Comparison of ENCODE assay signal across 14 cellular contexts in the genomic region with DNA sequence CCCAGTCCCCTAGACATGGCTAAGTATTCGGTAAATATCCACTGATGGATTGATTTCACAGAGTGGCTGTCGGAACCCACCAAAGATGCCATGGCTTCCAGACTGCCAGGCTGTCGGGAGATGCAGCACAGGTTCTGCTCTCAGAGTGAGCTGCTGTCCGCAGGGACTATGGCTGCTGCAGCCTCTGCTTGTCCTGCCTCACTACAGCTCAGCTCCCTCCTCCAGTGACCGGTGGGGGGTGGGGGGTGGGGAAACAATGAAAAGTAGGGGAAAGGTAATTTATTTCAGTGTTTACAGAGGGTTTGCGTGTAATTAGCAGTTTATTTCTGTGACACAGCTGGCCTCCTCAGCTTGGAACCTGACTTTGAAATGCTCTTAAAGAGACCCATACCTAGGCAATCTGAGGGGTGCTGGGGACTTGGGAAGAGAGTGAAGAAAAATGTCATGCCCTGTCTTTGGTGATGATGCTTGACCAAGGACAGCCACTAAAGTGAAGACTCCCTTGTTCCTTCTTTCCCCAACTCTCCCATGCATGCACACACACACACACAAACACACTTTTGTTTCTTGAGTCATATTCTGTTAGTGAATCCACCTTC.
"Had no signal": no experiment of that assay in that cellular context is flagged by ENCODE, and none has a peak within 500 bp of the region (broad histone marks: within the 10 kb centered on the region; RNA-seq: fewer than 3 reads in every experiment).

No MANE protein-coding gene starts in this region.

- DNase-seq: activated B cell treated with CpG ODN at 0.5 μM for 24 hours; activated CD4-positive, alpha-beta memory T cell treated with anti-CD3 and anti-CD28 coated beads, Interleukin-2, amount 10 ng/mL, durations not matched to agents 7 days and 5 days; activated CD4-positive, alpha-beta T cell treated with anti-CD3 and anti-CD28 coated beads for 4 hours; activated CD8-positive, alpha-beta memory T cell treated with anti-CD3 and anti-CD28 coated beads, Interleukin-2, amount 10 ng/mL, durations not matched to agents 7 days and 5 days; cerebellar nuclear complex; cortex of kidney; gastrocnemius medialis; immature natural killer cell; natural killer cell; nucleus accumbens; sigmoid colon; stimulated activated CD4-positive, alpha-beta T cell treated with anti-CD3 and anti-CD28 coated beads, Interleukin-4, amount 100 ng/mL, for 4 hours; testis had no signal

- ATAC-seq: activated CD8-positive, alpha-beta memory T cell treated with anti-CD3 and anti-CD28 coated beads, Interleukin-2, amount 10 ng/mL, durations not matched to agents 7 days and 5 days; gastrocnemius medialis; natural killer cell; stimulated activated memory B cell treated with anti-CD40 and anti-IgM and Interleukin-4, amounts not matched to agents 10 μg/mL and 1 μg/mL and 100 μg/mL, for 72 hours had no signal
